Comparison of ENCODE assay signal across 18 cellular contexts in genomic region chr1:185478878-185479277, GRCh38.
A peak's percentile ranks its signal among the peaks of the same experiment; 100 is the strongest.
DNase-seq lines count a peak whose midpoint lies in the region; ATAC-seq and TF ChIP-seq lines count a peak whose summit lies in the region.
"Had no signal": no experiment of that assay in that cellular context is flagged by ENCODE, and none has a peak within 500 bp of the region (broad histone marks: within the 10 kb centered on the region; RNA-seq: fewer than 3 reads in every experiment).

No MANE protein-coding gene starts in this region.

- H3K27me3 Mint-ChIP-seq in activated CD8-positive, alpha-beta T cell treated with anti-CD3 and anti-CD28 coated beads for 36 hours = no peaks in the 10 kb centered on the region
- H3K27me3 Mint-ChIP-seq in activated CD8-positive, alpha-beta T cell treated with anti-CD3 and anti-CD28 coated beads, Interleukin-2, amount 10 ng/mL, durations not matched to agents 7 days and 5 days (ENCODE audit: low read depth) = no peaks in the 10 kb centered on the region
- H3K27me3 Mint-ChIP-seq: CD4-positive, alpha-beta T cell had no signal

- no peaks in the 10 kb centered on the region for H3K9me3 Mint-ChIP-seq in activated CD8-positive, alpha-beta T cell treated with anti-CD3 and anti-CD28 coated beads for 36 hours
- H3K9me3 Mint-ChIP-seq in activated CD8-positive, alpha-beta T cell treated with anti-CD3 and anti-CD28 coated beads, Interleukin-2, amount 10 ng/mL, durations not matched to agents 7 days and 5 days (ENCODE audit: insufficient read depth) = no peaks in the 10 kb centered on the region
- H3K9me3 Mint-ChIP-seq in stimulated activated effector memory CD8-positive, alpha-beta T cell treated with anti-CD3 and anti-CD28 coated beads, Interleukin-12 subunit alpha, Interleukin-12 subunit beta, amount 100 ng/mL, for 72 hours = no peaks in the 10 kb centered on the region
- H3K9me3 Mint-ChIP-seq: CD4-positive, alpha-beta T cell had no signal

- peaks cover 8% of the 10 kb centered on the region for H3K4me1 Mint-ChIP-seq in activated CD8-positive, alpha-beta T cell treated with anti-CD3 and anti-CD28 coated beads for 36 hours (ENCODE audit: low read depth)
- H3K4me1 Mint-ChIP-seq in activated CD8-positive, alpha-beta T cell treated with anti-CD3 and anti-CD28 coated beads, Interleukin-2, amount 10 ng/mL, durations not matched to agents 7 days and 5 days (ENCODE audit: low read depth) = peaks cover 12% of the 10 kb centered on the region
- H3K4me1 Mint-ChIP-seq in stimulated activated effector memory CD8-positive, alpha-beta T cell treated with anti-CD3 and anti-CD28 coated beads, Interleukin-12 subunit alpha, Interleukin-12 subunit beta, amount 100 ng/mL, for 72 hours = peaks cover 11% of the 10 kb centered on the region

- peak; percentile 36 for ATAC-seq in activated CD8-positive, alpha-beta T cell treated with anti-CD3 and anti-CD28 coated beads for 36 hours
- no peak for ATAC-seq in activated CD8-positive, alpha-beta T cell treated with anti-CD3 and anti-CD28 coated beads, Interleukin-2, amount 10 ng/mL, durations not matched to agents 7 days and 5 days
- peak; percentile 74 for ATAC-seq in stimulated activated effector memory CD8-positive, alpha-beta T cell treated with anti-CD3 and anti-CD28 coated beads, Interleukin-12 subunit alpha, Interleukin-12 subunit beta, amount 100 ng/mL, for 72 hours
- no peak for ATAC-seq in HG03175 (IDR thresholded peaks at IDR 0.05; ENCODE audit: unreplicated experiment)

- DNase-seq in activated CD8-positive, alpha-beta T cell treated with anti-CD3 and anti-CD28 coated beads for 36 hours = no peak
- no peak for DNase-seq in activated CD8-positive, alpha-beta T cell treated with anti-CD3 and anti-CD28 coated beads, Interleukin-2, amount 10 ng/mL, durations not matched to agents 7 days and 5 days
- DNase-seq in mucosa of gallbladder (ENCODE audit: low spot score) (peak; percentile 35), amniotic stem cell (lab: John Stamatoyannopoulos, UW) (no peak), nucleus accumbens (lab: John Stamatoyannopoulos, UW) (no peak)
- no peak for DNase-seq in stimulated activated effector memory CD8-positive, alpha-beta T cell treated with anti-CD3 and anti-CD28 coated beads, Interleukin-12 subunit alpha, Interleukin-12 subunit beta, amount 100 ng/mL, for 72 hours (ENCODE audit: low spot score in 2 of 2)
- DNase-seq: BE2C; Caco-2; CD4-positive, alpha-beta T cell; MV-4-11; NCI-H1694 treated with DMSO at 0.1 percent for 48 hours; NCI-H524; PC-9 had no signal

- no peak overlapping the region for H3K27ac Mint-ChIP-seq in activated CD8-positive, alpha-beta T cell treated with anti-CD3 and anti-CD28 coated beads for 36 hours
- H3K27ac Mint-ChIP-seq in activated CD8-positive, alpha-beta T cell treated with anti-CD3 and anti-CD28 coated beads, Interleukin-2, amount 10 ng/mL, durations not matched to agents 7 days and 5 days = no peak overlapping the region
- H3K27ac Mint-ChIP-seq in stimulated activated effector memory CD8-positive, alpha-beta T cell treated with anti-CD3 and anti-CD28 coated beads, Interleukin-12 subunit alpha, Interleukin-12 subunit beta, amount 100 ng/mL, for 72 hours = no peak overlapping the region
- H3K27ac Mint-ChIP-seq: CD4-positive, alpha-beta T cell had no signal

- TF ChIP-seq CTCF in activated CD8-positive, alpha-beta T cell treated with anti-CD3 and anti-CD28 coated beads for 36 hours (IDR thresholded peaks at IDR 0.05) = no peak
- no peak for TF ChIP-seq CTCF in VCaP (conservative IDR thresholded peaks at IDR 0.05)

- no peak overlapping the region for H3K4me3 Mint-ChIP-seq in activated CD8-positive, alpha-beta T cell treated with anti-CD3 and anti-CD28 coated beads for 36 hours
- no peak overlapping the region for H3K4me3 Mint-ChIP-seq in activated CD8-positive, alpha-beta T cell treated with anti-CD3 and anti-CD28 coated beads, Interleukin-2, amount 10 ng/mL, durations not matched to agents 7 days and 5 days
- no peak overlapping the region for H3K4me3 Mint-ChIP-seq in stimulated activated effector memory CD8-positive, alpha-beta T cell treated with anti-CD3 and anti-CD28 coated beads, Interleukin-12 subunit alpha, Interleukin-12 subunit beta, amount 100 ng/mL, for 72 hours
- H3K4me3 Mint-ChIP-seq: CD4-positive, alpha-beta T cell had no signal

- intact Hi-C loops in activated CD8-positive, alpha-beta T cell treated with anti-CD3 and anti-CD28 coated beads for 36 hours (cut with micrococcal nuclease) = no loop called here

- peak overlapping the region; percentile 70 for H3K27ac ChIP-seq in VCaP
- H3K27ac ChIP-seq: HL-60, KMS-11, PC-9, SJSA1 had no signal

- H3K36me3 Mint-ChIP-seq in activated CD8-positive, alpha-beta T cell treated with anti-CD3 and anti-CD28 coated beads for 36 hours (ENCODE audit: low read depth) = no peaks in the 10 kb centered on the region
- H3K36me3 Mint-ChIP-seq in activated CD8-positive, alpha-beta T cell treated with anti-CD3 and anti-CD28 coated beads, Interleukin-2, amount 10 ng/mL, durations not matched to agents 7 days and 5 days (ENCODE audit: low read depth) = peaks cover 2% of the 10 kb centered on the region
- no peaks in the 10 kb centered on the region for H3K36me3 Mint-ChIP-seq in stimulated activated effector memory CD8-positive, alpha-beta T cell treated with anti-CD3 and anti-CD28 coated beads, Interleukin-12 subunit alpha, Interleukin-12 subunit beta, amount 100 ng/mL, for 72 hours

- POLR2A ChIA-PET in activated CD8-positive, alpha-beta T cell treated with anti-CD3 and anti-CD28 coated beads for 36 hours (lab: Charles Lee) = no interaction called here
- POLR2A ChIA-PET in activated CD8-positive, alpha-beta T cell treated with anti-CD3 and anti-CD28 coated beads, Interleukin-2, amount 10 ng/mL, durations not matched to agents 7 days and 5 days (lab: Charles Lee) = no interaction called here

- CTCF ChIA-PET in activated CD8-positive, alpha-beta T cell treated with anti-CD3 and anti-CD28 coated beads for 36 hours (lab: Charles Lee) = interaction anchor here (1.5 kb wide), 1 partner anchor 9 kb away, joined by 3 read pairs; no protein-coding TSS in a partner anchor
- CTCF ChIA-PET in activated CD8-positive, alpha-beta T cell treated with anti-CD3 and anti-CD28 coated beads, Interleukin-2, amount 10 ng/mL, durations not matched to agents 7 days and 5 days (lab: Charles Lee) = no interaction called here

Comparison
In these comparisons a context has a peak if more than half of its experiments do, and no peak if none do; other contexts are left out.
1. ATAC-seq: peak in activated CD8-positive, alpha-beta T cell treated with anti-CD3 and anti-CD28 coated beads for 36 hours (single experiment) and stimulated activated effector memory CD8-positive, alpha-beta T cell treated with anti-CD3 and anti-CD28 coated beads, Interleukin-12 subunit alpha, Interleukin-12 subunit beta, amount 100 ng/mL, for 72 hours (single experiment); none in activated CD8-positive, alpha-beta T cell treated with anti-CD3 and anti-CD28 coated beads, Interleukin-2, amount 10 ng/mL, durations not matched to agents 7 days and 5 days (single experiment) and HG03175 (single experiment).